ENCODE assay signal across 12 cellular contexts in the genomic region with DNA sequence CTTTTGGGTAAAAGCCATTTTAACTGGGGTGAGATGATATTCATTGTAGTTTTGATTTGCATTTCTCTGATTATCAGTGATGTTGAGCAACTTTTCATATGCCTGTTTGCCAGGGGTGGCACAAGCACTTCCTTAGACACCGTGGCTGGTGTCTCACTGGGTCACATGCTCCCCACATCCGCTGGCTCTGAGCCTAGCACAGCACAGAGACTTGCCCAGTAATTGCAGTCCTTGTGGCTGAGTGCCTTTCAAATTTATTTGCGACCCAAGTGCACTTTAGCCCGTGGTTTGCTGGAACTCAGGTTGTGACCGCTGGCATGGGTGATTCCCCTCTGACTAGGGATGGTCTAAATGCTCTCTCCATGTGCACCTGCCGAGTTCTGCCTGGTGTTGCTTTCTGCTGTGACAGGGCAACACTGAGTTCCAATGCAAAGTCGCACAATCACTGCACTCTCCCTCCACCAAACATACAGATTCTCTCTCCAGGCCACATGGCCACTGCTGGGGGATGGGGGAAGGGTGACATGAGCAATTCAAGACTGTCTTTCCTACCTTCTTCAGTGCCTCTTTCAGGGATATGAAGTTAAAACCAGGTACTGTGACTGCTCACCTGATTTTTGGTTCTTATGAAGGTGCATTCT.
A peak's percentile ranks its signal among the peaks of the same experiment; 100 is the strongest.
DNase-seq lines count a peak whose midpoint lies in the region; ATAC-seq and TF ChIP-seq lines count a peak whose summit lies in the region.
"Had no signal": no experiment of that assay in that cellular context is flagged by ENCODE, and none has a peak within 500 bp of the region (broad histone marks: within the 10 kb centered on the region; RNA-seq: fewer than 3 reads in every experiment).

No MANE protein-coding gene starts in this region.

- H3K9me3 ChIP-seq in Panc1 (ENCODE audit: control insufficient read depth, insufficient read depth, low read depth, low read length) (no peaks in the 10 kb centered on the region), SK-N-SH (no peaks in the 10 kb centered on the region), tibial artery (peaks cover 0 to 3% (median 0%) of the 10 kb centered on the region in 3 donors)
- H3K9me3 ChIP-seq: esophagus muscularis mucosa had no signal

- H3F3A ChIP-seq in SK-N-SH (replicated peaks; ENCODE audit: insufficient read depth), result no peaks in the 10 kb centered on the region

- H3K27ac ChIP-seq in Panc1 (ENCODE audit: low read length), result no peak overlapping the region
- H3K27ac ChIP-seq in SK-N-SH (ENCODE audit: low read depth in 2 of 2, low read length in 1 of 2), result no peak overlapping the region
- H3K27ac ChIP-seq in tibial artery, result no peak overlapping the region
- H3K27ac ChIP-seq: esophagus muscularis mucosa, skin epidermis had no signal

- H3K4me1 ChIP-seq in Panc1 (ENCODE audit: control insufficient read depth, insufficient read depth, low read length), result no peaks in the 10 kb centered on the region
- H3K4me1 ChIP-seq in SK-N-SH (ENCODE audit: control insufficient read depth in 1 of 2, insufficient read depth in 2 of 2, low read depth in 1 of 2, low read length in 1 of 2), result peaks cover 0 to 4% of the 10 kb centered on the region in 2 experiments; a peak in 2 of 4 replicates
- H3K4me1 ChIP-seq in tibial artery, result no peaks in the 10 kb centered on the region
- H3K4me1 ChIP-seq: esophagus muscularis mucosa had no signal

- TF ChIP-seq CTCF in GM12865 (IDR thresholded peaks at IDR 0.05; ENCODE audit: insufficient read depth, low read depth, low read length, missing control alignments) (no peak), Panc1 (IDR thresholded peaks at IDR 0.05) (no peak), fibroblast of pulmonary artery (IDR thresholded peaks at IDR 0.05; ENCODE audit: low read length, missing control alignments) (no peak), SK-N-SH (IDR thresholded peaks at IDR 0.05) (no peak), tibial artery (IDR thresholded peaks at IDR 0.05) (no peak)

- CTCF ChIA-PET in Panc1 (lab: Charles Lee) (no interaction called here), SK-N-SH (lab: Yijun Ruan, JAX) (no interaction called here)

- POLR2A ChIA-PET in Panc1 (lab: Charles Lee) (no interaction called here), SK-N-SH (lab: Yijun Ruan, JAX) (no interaction called here)

- no peak overlapping the region for H3K9ac ChIP-seq in SK-N-SH

- H4K20me1 ChIP-seq in SK-N-SH (ENCODE audit: insufficient read depth), result no peaks in the 10 kb centered on the region

- 89% methylated on average over 7 of the region's 7 CpGs for whole genome bisulfite sequencing in SK-N-SH (ENCODE audit: low lambda C conversion rate)

- ATAC-seq in Panc1 (peak; percentile 42; the same call in 1 of the 2 replicates), GM18907 (IDR thresholded peaks at IDR 0.05; ENCODE audit: unreplicated experiment) (no peak), HG03280 (IDR thresholded peaks at IDR 0.05; ENCODE audit: unreplicated experiment) (no peak)

- no peak overlapping the region for H3K4me3 ChIP-seq in GM12865 (ENCODE audit: low read depth, low read length)
- no peak overlapping the region for H3K4me3 ChIP-seq in Panc1 (ENCODE audit: low read depth in 2 of 2, low read length in 2 of 2)
- H3K4me3 ChIP-seq in fibroblast of pulmonary artery (replicated peaks; ENCODE audit: low read depth, low read length), result no peak overlapping the region
- no peak overlapping the region for H3K4me3 ChIP-seq in SK-N-SH (ENCODE audit: low read depth in 2 of 2, low read length in 1 of 2)
- H3K4me3 ChIP-seq in tibial artery, result no peak overlapping the region
- H3K4me3 ChIP-seq: esophagus muscularis mucosa, skin epidermis had no signal

- TF ChIP-seq RAD21 in SK-N-SH (IDR thresholded peaks at IDR 0.05; ENCODE audit: low read length), result no peak

- intact Hi-C loops in Panc1 (cut with micrococcal nuclease; ENCODE audit: unreplicated experiment) (no loop called here), tibial artery (cut with DNase I; ENCODE audit: low total_unique reads) (no loop called here)

- DNase-seq in CD1c-positive myeloid dendritic cell (ENCODE audit: extremely low spot score) (peak; percentile 17), GM12865 (ENCODE audit: low read depth) (peak; percentile 33), Panc1 (ENCODE audit: low read depth, low spot score) (no peak), fibroblast of pulmonary artery (ENCODE audit: low read depth) (peak; percentile 16), SK-N-SH (no peak), tibial artery (no peak)
- DNase-seq: activated CD4-positive, alpha-beta T cell treated with anti-CD3 and anti-CD28 coated beads, Interleukin-2, amount 10 ng/mL, durations not matched to agents 24 days and 14 days; IMR-90 had no signal

- in situ Hi-C loops in Panc1 (cut with HindIII; ENCODE audit: low pct_unique_long_range_greater_than_20kb, low sequenced_read_pairs), result no loop called here

- BruUV-seq in Panc1 (replicated peaks; lab: Mats Ljungman, UMichigan), result no TSS peak

- no peak for TF ChIP-seq EP300 in SK-N-SH (IDR thresholded peaks at IDR 0.05; ENCODE audit: borderline replicate concordance in 1 of 2, low read depth in 1 of 2, low read length in 1 of 2)

- H2AFZ ChIP-seq in SK-N-SH (ENCODE audit: low read depth), result no peak overlapping the region

- H3K36me3 ChIP-seq in Panc1 (ENCODE audit: control insufficient read depth, insufficient read depth, low read length), result no peaks in the 10 kb centered on the region
- H3K36me3 ChIP-seq in SK-N-SH (replicated peaks in 1 of 2; ENCODE audit: control insufficient read depth in 1 of 2, insufficient read depth in 2 of 2, low read length in 1 of 2), result no peaks in the 10 kb centered on the region
- H3K36me3 ChIP-seq in tibial artery, result no peaks in the 10 kb centered on the region
- H3K36me3 ChIP-seq: esophagus muscularis mucosa had no signal

- H3K9me2 ChIP-seq in SK-N-SH, result no peaks in the 10 kb centered on the region

- H3K79me2 ChIP-seq in SK-N-SH (ENCODE audit: insufficient read depth), result no peaks in the 10 kb centered on the region; the same call in 1 of the 2 replicates

- no peak overlapping the region for H3K4me2 ChIP-seq in SK-N-SH

- H3K27me3 ChIP-seq in Panc1 (ENCODE audit: control insufficient read depth, insufficient read depth, low read length) (no peaks in the 10 kb centered on the region), SK-N-SH (ENCODE audit: insufficient read depth) (no peaks in the 10 kb centered on the region), tibial artery (no peaks in the 10 kb centered on the region)
- H3K27me3 ChIP-seq: esophagus muscularis mucosa had no signal

TF ChIP-seq in SK-N-SH, 30 proteins besides CTCF, POLR2A, EP300 and RAD21:
- no peak for TF ChIP-seq GABPA (IDR thresholded peaks at IDR 0.05; ENCODE audit: low read depth)
- no peak for TF ChIP-seq TAF1 (IDR thresholded peaks at IDR 0.05; ENCODE audit: borderline replicate concordance, low read depth, low read length)
- TF ChIP-seq ELF1 (IDR thresholded peaks at IDR 0.05), result no peak
- no peak for TF ChIP-seq MEF2A (IDR thresholded peaks at IDR 0.05; ENCODE audit: borderline replicate concordance, low read depth)
TF ChIP-seq in SK-N-SH: peak in this region for 0.

Comparison
In these comparisons a context has a peak if more than half of its experiments do, and no peak if none do; other contexts are left out.
1. DNase-seq: peak in CD1c-positive myeloid dendritic cell (single experiment), GM12865 (single experiment) and fibroblast of pulmonary artery (single experiment); none in Panc1 (single experiment), SK-N-SH (single experiment) and tibial artery (0 of 2).